In the genomic region with DNA sequence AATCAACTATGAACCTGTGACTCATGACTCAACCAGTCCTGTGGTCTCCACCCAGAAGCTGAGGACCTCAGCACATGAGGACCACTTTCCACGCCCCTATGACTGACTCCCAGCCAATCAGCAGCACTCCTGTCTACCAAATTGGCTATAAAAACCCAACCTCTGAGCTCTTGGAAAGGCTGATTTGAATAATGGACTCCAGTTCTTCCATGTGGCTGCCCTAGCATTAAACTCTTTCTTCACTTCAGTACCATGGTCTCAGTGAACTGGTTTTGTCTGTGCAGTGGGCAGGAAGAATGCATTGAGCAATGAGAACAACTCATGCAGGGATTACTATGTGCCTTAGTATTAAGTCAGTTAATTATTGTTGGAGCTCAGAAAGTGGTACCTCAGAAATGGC, we compare ENCODE assay signal across 22 cellular contexts.
"Had no signal": no experiment of that assay in that cellular context is flagged by ENCODE, and none has a peak within 500 bp of the region (broad histone marks: within the 10 kb centered on the region; RNA-seq: fewer than 3 reads in every experiment).

No MANE protein-coding gene starts in this region.

- DNase-seq: cortex of kidney; effector memory CD8-positive, alpha-beta T cell; foreskin fibroblast; gastrocnemius medialis; head of caudate nucleus; left cardiac atrium; left lung; mesenchymal stem cell; mucosa of descending colon; naive thymus-derived CD4-positive, alpha-beta T cell; nephron progenitor cell; nucleus accumbens; right cardiac atrium; sigmoid colon; stimulated activated CD4-positive, alpha-beta T cell treated with anti-CD3 and anti-CD28 coated beads, Interleukin-2, amount 100 ng/mL, for 24 hours; stimulated activated CD4-positive, alpha-beta T cell treated with anti-CD3 and anti-CD28 coated beads, Interleukin-4, amount 100 ng/mL, for 24 hours; stimulated activated naive CD4-positive, alpha-beta T cell treated with Interleukin-2 at 50 U/mL for 16 hours; substantia nigra; testis; tibial artery had no signal

- ATAC-seq: effector memory CD8-positive, alpha-beta T cell; esophagus mucosa; gastrocnemius medialis; left cardiac atrium; left lung; mucosa of descending colon; naive thymus-derived CD4-positive, alpha-beta T cell; right cardiac atrium; stimulated activated effector memory CD8-positive, alpha-beta T cell treated with anti-CD3 and anti-CD28 coated beads, Interleukin-12 subunit alpha, Interleukin-12 subunit beta, amount 100 ng/mL, for 72 hours had no signal
